In genomic region chr2:113754989-113755689, GRCh38 we compare ENCODE assay signal across 7 cellular contexts. TPM values are rescaled to one million over a fixed set of nuclear protein-coding genes. Genes with fewer than 3 reads are reported as not detected.
DNase-seq lines count a peak whose midpoint lies in the region; ATAC-seq, FAIRE-seq and TF ChIP-seq lines count a peak whose summit lies in the region.

No MANE protein-coding gene starts in this region.

- H3K27me3 ChIP-seq in PC-9 (ENCODE audit: insufficient read depth, low read depth): no peaks in the 10 kb centered on the region
- H3K27me3 ChIP-seq in esophagus (ENCODE audit: control insufficient read depth in 1 of 2, insufficient read depth in 2 of 2, low read length in 2 of 2): no peaks in the 10 kb centered on the region
- no peaks in the 10 kb centered on the region for H3K27me3 ChIP-seq in pancreas

- CTCF ChIA-PET in PC-9 (lab: Charles Lee): no interaction called here

- TF ChIP-seq POLR2A in GM12892 (IDR thresholded peaks at IDR 0.05; ENCODE audit: low read depth, low read length): no peak

- H4K20me1 ChIP-seq in PC-9 (ENCODE audit: insufficient read depth): no peaks in the 10 kb centered on the region

- 18 to 22% methylated on average over 10 of the region's 10 CpGs for WGBS in esophagus, 2 donors
- WGBS in pancreas, 2 donors: 4 to 8% methylated on average over 10 of the region's 10 CpGs

- intact Hi-C loops in PC-9 (cut with micrococcal nuclease; ENCODE audit: unreplicated experiment) (loop anchor here (5.0 kb wide), 2 partner anchors 42 to 207 kb away; no protein-coding TSS in a partner anchor), pancreas (cut with DNase I) (no loop called here)

- no peak for TF ChIP-seq CTCF in PC-9 (conservative IDR thresholded peaks at IDR 0.05)
- no peak for TF ChIP-seq CTCF in pancreas (IDR thresholded peaks at IDR 0.05)

- DNase-seq in GM12892 (ENCODE audit: insufficient read length): no peak
- no peak for DNase-seq in PC-9
- no peak for DNase-seq in pancreas

- H3K4me3 ChIP-seq in PC-9 (peak overlapping the region; percentile 89), esophagus (ENCODE audit: low read depth in 1 of 2, low read length in 2 of 2) (peak overlapping the region; percentile 88 to 100), pancreas (peak overlapping the region; percentile 69 to 82 (median 76))

- H3K4me1 ChIP-seq in PC-9 (replicated peaks; ENCODE audit: insufficient read depth) (peaks cover 19% of the 10 kb centered on the region), esophagus (ENCODE audit: control insufficient read depth in 2 of 2, insufficient read depth in 2 of 2, low read length in 1 of 2) (no peaks in the 10 kb centered on the region), pancreas (peaks cover 5 to 18% (median 9%) of the 10 kb centered on the region in 3 donors)

- H3K27ac ChIP-seq in PC-9: no peak overlapping the region
- peak overlapping the region; percentile 92 to 99 for H3K27ac ChIP-seq in esophagus (ENCODE audit: low read depth in 2 of 2, low read length in 1 of 2)
- peak overlapping the region in 3 of 4 donors; percentile 87 to 97 (median 93) for H3K27ac ChIP-seq in pancreas

- no peaks in the 10 kb centered on the region for H3K9me2 ChIP-seq in PC-9 (ENCODE audit: insufficient read depth)

- peaks cover 23% of the 10 kb centered on the region for H3K79me2 ChIP-seq in PC-9 (ENCODE audit: low read depth)

- POLR2A ChIA-PET in PC-9 (lab: Charles Lee; ENCODE audit: unreplicated experiment): no interaction called here

- H3F3A ChIP-seq in PC-9 (ENCODE audit: insufficient read depth, low read depth): peaks cover 9% of the 10 kb centered on the region

- peak overlapping the region; percentile 89 for H3K4me2 ChIP-seq in PC-9

- FAIRE-seq in GM12892 (lab: Jason Lieb, UNC): peak; percentile 56
- FAIRE-seq in pancreas (lab: Jason Lieb, UNC): no peak

- BruUV-seq in PC-9 (replicated peaks; lab: Mats Ljungman, UMichigan): TSS peak; percentile 52

- H3K36me3 ChIP-seq in PC-9 (ENCODE audit: low read depth) (peaks cover 8% of the 10 kb centered on the region; the same call in 1 of the 2 replicates), esophagus (ENCODE audit: control insufficient read depth in 2 of 2, insufficient read depth in 2 of 2, low read length in 1 of 2) (no peaks in the 10 kb centered on the region), pancreas (peaks cover 0 to 5% (median 0%) of the 10 kb centered on the region in 3 donors)

- H3K9me3 ChIP-seq in PC-9 (ENCODE audit: insufficient read depth, low read depth) (no peaks in the 10 kb centered on the region), esophagus (ENCODE audit: control insufficient read depth in 2 of 2, insufficient read depth in 1 of 2, low read depth in 1 of 2, low read length in 1 of 2) (no peaks in the 10 kb centered on the region), pancreas (no peaks in the 10 kb centered on the region)

- peak overlapping the region; percentile 89 for H2AFZ ChIP-seq in PC-9

- no peak for ATAC-seq in pancreas
- no peak for ATAC-seq in GM19351 (IDR thresholded peaks at IDR 0.05; ENCODE audit: unreplicated experiment)
- ATAC-seq in GM21367 (IDR thresholded peaks at IDR 0.05; ENCODE audit: unreplicated experiment): no peak
- ATAC-seq in HG03039 (IDR thresholded peaks at IDR 0.05; ENCODE audit: unreplicated experiment): no peak

RNA-seq across cellular contexts. Expression of gene SLC35F5, which starts 1.3 kb away (rescaled TPM):
- polyA plus RNA-seq in GM12892 (2012; ENCODE audit: missing spikeins): 21.8 TPM
- 41.6 and 43.5 TPM in 2 replicates for total RNA-seq in PC-9 (2021)
- polyA plus RNA-seq in esophagus: 10 to 100 TPM; 19.8 to 31.3 TPM
- total RNA-seq in pancreas: 10 to 100 TPM; 36.6 to 58.6 (median 41.0) TPM
- 10 to 100 TPM; 12.6 to 17.8 TPM for polyA plus RNA-seq in pancreas
